Comparison of ENCODE assay signal across 1 cellular context in genomic region chr18:3585656-3586509, GRCh38.
TF ChIP-seq lines count a peak whose summit lies in the region.

No MANE protein-coding gene starts in this region.

TF ChIP-seq in K562, 482 proteins besides CTCF, POLR2A, EP300 and RAD21 (continued from another document and continues in another):
- TF ChIP-seq SRF (CRISPR knock-in tag; IDR thresholded peaks at IDR 0.05) (peak in 1 of 2 experiments; percentile 92; a peak in 2 of 4 replicates), ZBTB26 (CRISPR knock-in tag; IDR thresholded peaks at IDR 0.05) (no peak), MLX (CRISPR knock-in tag; conservative IDR thresholded peaks at IDR 0.05) (no peak), TRIM25 (IDR thresholded peaks at IDR 0.05; ENCODE audit: borderline replicate concordance) (no peak), HNRNPK (IDR thresholded peaks at IDR 0.05; ENCODE audit: low read depth, low read length, poor library complexity, severe bottlenecking) (no peak), ZNF24 (IDR thresholded peaks at IDR 0.05) (no peak; the same call in 1 of the 2 replicates), XRCC5 (IDR thresholded peaks at IDR 0.05; ENCODE audit: low read depth, low read length) (peak; percentile 79), NR2C1 (IDR thresholded peaks at IDR 0.05) (no peak), NR2C1 (tag; IDR thresholded peaks at IDR 0.05) (peak; percentile 64; the same call in 1 of the 2 replicates), SMAD1 (IDR thresholded peaks at IDR 0.05; ENCODE audit: low read depth, low read length, partially characterized antibody) (no peak), TCF3 (CRISPR knock-in tag; IDR thresholded peaks at IDR 0.05) (peak; percentile 78; the same call in 1 of the 2 replicates), PHF21A (IDR thresholded peaks at IDR 0.05; ENCODE audit: borderline replicate concordance, low read depth) (0 out of 2 replicates have a peak, but pooled peaks have one; percentile 5), SREBF1 (IDR thresholded peaks at IDR 0.05; ENCODE audit: borderline replicate concordance, low read depth, low read length) (0 out of 2 replicates have a peak, but pooled peaks have one; percentile 37), CCAR2 (IDR thresholded peaks at IDR 0.05; ENCODE audit: low read depth, low read length) (no peak), ZNF445 (CRISPR knock-in tag; IDR thresholded peaks at IDR 0.05; ENCODE audit: low read depth) (no peak), MTA2 (IDR thresholded peaks at IDR 0.05; ENCODE audit: low read depth) (peak; percentile 56), DEAF1 (CRISPR knock-in tag; IDR thresholded peaks at IDR 0.05) (peak; percentile 89), POLR3G (IDR thresholded peaks at IDR 0.05; ENCODE audit: extremely low read depth, insufficient read length, insufficient replicate concordance) (no peak), EHMT2 (IDR thresholded peaks at IDR 0.05) (peak; percentile 78; the same call in 1 of the 2 replicates), KAT2B (IDR thresholded peaks at IDR 0.05; ENCODE audit: low read depth, low read length) (no peak), U2AF1 (optimal IDR thresholded peaks at IDR 0.05; ENCODE audit: low read depth, low read length) (no peak), ZNF696 (CRISPR knock-in tag; conservative IDR thresholded peaks at IDR 0.05) (no peak), DMBX1 (CRISPR knock-in tag; IDR thresholded peaks at IDR 0.05; ENCODE audit: borderline replicate concordance) (no peak; the same call in 1 of the 2 replicates), GMEB1 (CRISPR knock-in tag; IDR thresholded peaks at IDR 0.05) (no peak), NBN (IDR thresholded peaks at IDR 0.05; ENCODE audit: low read depth) (peak; percentile 73), ETS2 (tag; IDR thresholded peaks at IDR 0.05; ENCODE audit: borderline replicate concordance, poor library complexity, severe bottlenecking) (no peak), SRSF9 (IDR thresholded peaks at IDR 0.05; ENCODE audit: borderline replicate concordance, low read depth, low read length) (no peak), ZNF655 (CRISPR knock-in tag; IDR thresholded peaks at IDR 0.05) (no peak), DPF2 (IDR thresholded peaks at IDR 0.05) (peak; percentile 89), TEAD1 (CRISPR knock-in tag; IDR thresholded peaks at IDR 0.05) (peak in 1 of 2 experiments; percentile 87; a peak in 3 of 4 replicates), CEBPG (CRISPR knock-in tag; IDR thresholded peaks at IDR 0.05) (peak; percentile 61), CEBPG (tag; conservative IDR thresholded peaks at IDR 0.05 in 1 of 2, IDR thresholded peaks at IDR 0.05 in 1 of 2) (peak; percentile 70 to 78), BRF2 (IDR thresholded peaks at IDR 0.05; ENCODE audit: borderline replicate concordance, insufficient read depth, insufficient read length) (no peak), SMC3 (conservative IDR thresholded peaks at IDR 0.05; ENCODE audit: insufficient read depth, low read depth, low read length) (peak; percentile 97), POLR3A (IDR thresholded peaks at IDR 0.05; ENCODE audit: borderline replicate concordance, extremely low read depth, insufficient read depth, insufficient read length) (no peak), ZNF395 (CRISPR knock-in tag; IDR thresholded peaks at IDR 0.05) (no peak), GABPA (tag; conservative IDR thresholded peaks at IDR 0.05; ENCODE audit: low read depth) (no peak; the same call in 1 of the 2 replicates), ZNF551 (CRISPR knock-in tag; IDR thresholded peaks at IDR 0.05) (no peak), MYC (IDR thresholded peaks at IDR 0.05; ENCODE audit: low read depth, low read length) (peak; percentile 86), MYC (CRISPR knock-in tag; IDR thresholded peaks at IDR 0.05; ENCODE audit: borderline replicate concordance, low read depth) (no peak), NFIC (IDR thresholded peaks at IDR 0.05) (peak; percentile 98), POLR2G (IDR thresholded peaks at IDR 0.05; ENCODE audit: low read depth, low read length) (no peak), ZNF354B (CRISPR knock-in tag; IDR thresholded peaks at IDR 0.05) (no peak), ZNF76 (CRISPR knock-in tag; IDR thresholded peaks at IDR 0.05; ENCODE audit: borderline replicate concordance) (no peak), UBTF (IDR thresholded peaks at IDR 0.05; ENCODE audit: borderline replicate concordance in 1 of 2, low read depth in 2 of 2, low read length in 2 of 2) (no peak), ELF4 (CRISPR knock-in tag; IDR thresholded peaks at IDR 0.05) (peak; percentile 43; the same call in 1 of the 2 replicates), WHSC1 (IDR thresholded peaks at IDR 0.05; ENCODE audit: low read length) (no peak), ZNF253 (CRISPR knock-in tag; conservative IDR thresholded peaks at IDR 0.05) (no peak), MYNN (IDR thresholded peaks at IDR 0.05) (no peak; the same call in 1 of the 2 replicates), MYNN (CRISPR knock-in tag; IDR thresholded peaks at IDR 0.05) (no peak), POLR2AphosphoS2 (IDR thresholded peaks at IDR 0.05; ENCODE audit: low read length) (no peak), PBX2 (CRISPR knock-in tag; IDR thresholded peaks at IDR 0.05; ENCODE audit: low read depth) (no peak), PBX2 (tag; conservative IDR thresholded peaks at IDR 0.05; ENCODE audit: low read depth) (no peak; the same call in none of the 2 replicates), RBFOX2 (IDR thresholded peaks at IDR 0.05; ENCODE audit: low read depth, low read length) (no peak), GTF2F1 (IDR thresholded peaks at IDR 0.05; ENCODE audit: low read depth, low read length) (0 out of 2 replicates have a peak, but pooled peaks have one; percentile 67), PTTG1 (tag; IDR thresholded peaks at IDR 0.05; ENCODE audit: low read depth) (no peak)
